18 cellular contexts compared by ENCODE assay signal in genomic region chr13:102039264-102039663, GRCh38.
"Had no signal": no experiment of that assay in that cellular context is flagged by ENCODE, and none has a peak within 500 bp of the region (broad histone marks: within the 10 kb centered on the region; RNA-seq: fewer than 3 reads in every experiment).

No MANE protein-coding gene starts in this region.

- H3K4me1 ChIP-seq: lower lobe of right lung, psoas muscle, sigmoid colon, spleen, upper lobe of right lung had no signal

- H3K36me3 Mint-ChIP-seq: activated naive CD8-positive, alpha-beta T cell treated with anti-CD3 and anti-CD28 coated beads, Interleukin-2, amount 10 ng/mL, durations not matched to agents 7 days and 5 days; brain; immature natural killer cell had no signal

- ATAC-seq: lower lobe of right lung, psoas muscle, upper lobe of right lung had no signal

- DNase-seq: activated CD4-positive, alpha-beta T cell treated with anti-CD3 and anti-CD28 coated beads, Interleukin-2, amount 10 ng/mL, durations not matched to agents 7 days and 5 days; activated CD8-positive, alpha-beta memory T cell treated with anti-CD3 and anti-CD28 coated beads for 24 hours; activated naive CD4-positive, alpha-beta T cell; activated naive CD8-positive, alpha-beta T cell treated with anti-CD3 and anti-CD28 coated beads, Interleukin-2, amount 10 ng/mL, durations not matched to agents 7 days and 5 days; effector memory CD4-positive, alpha-beta T cell; foreskin fibroblast; immature natural killer cell; lower lobe of right lung; psoas muscle; sigmoid colon; spleen; stomach; upper lobe of right lung had no signal

- H3K27me3 Mint-ChIP-seq: activated CD4-positive, alpha-beta T cell treated with anti-CD3 and anti-CD28 coated beads, Interleukin-2, amount 10 ng/mL, durations not matched to agents 7 days and 5 days; activated naive CD8-positive, alpha-beta T cell treated with anti-CD3 and anti-CD28 coated beads, Interleukin-2, amount 10 ng/mL, durations not matched to agents 7 days and 5 days; brain; central memory CD8-positive, alpha-beta T cell had no signal

- H3K9me3 Mint-ChIP-seq: activated naive CD8-positive, alpha-beta T cell treated with anti-CD3 and anti-CD28 coated beads, Interleukin-2, amount 10 ng/mL, durations not matched to agents 7 days and 5 days; activated T-helper 1 cell treated with anti-CD3 and anti-CD28 coated beads, Interleukin-12 subunit alpha, Interleukin-12 subunit beta, Interleukin-2, Interleukin-4 antibody, amounts not matched to agents 30 ng/mL and 10 ng/mL and 1 ng/mL, durations not matched to agents 14 hours and 24 hours and 36 hours had no signal

- H3K9me3 ChIP-seq: lower lobe of right lung, psoas muscle, sigmoid colon, stomach, thoracic aorta, upper lobe of right lung had no signal

- H3K27ac ChIP-seq: lower lobe of right lung, psoas muscle, sigmoid colon, spleen, stomach, thoracic aorta, upper lobe of right lung had no signal

- H3K4me3 Mint-ChIP-seq: activated CD4-positive, alpha-beta T cell treated with anti-CD3 and anti-CD28 coated beads, Interleukin-2, amount 10 ng/mL, durations not matched to agents 7 days and 5 days; activated naive CD8-positive, alpha-beta T cell treated with anti-CD3 and anti-CD28 coated beads, Interleukin-2, amount 10 ng/mL, durations not matched to agents 7 days and 5 days; activated T-helper 1 cell treated with anti-CD3 and anti-CD28 coated beads, Interleukin-12 subunit alpha, Interleukin-12 subunit beta, Interleukin-2, Interleukin-4 antibody, amounts not matched to agents 30 ng/mL and 10 ng/mL and 1 ng/mL, durations not matched to agents 14 hours and 24 hours and 36 hours; brain; central memory CD8-positive, alpha-beta T cell; immature natural killer cell; neural crest cell had no signal

- H3K27ac Mint-ChIP-seq: activated CD4-positive, alpha-beta T cell treated with anti-CD3 and anti-CD28 coated beads, Interleukin-2, amount 10 ng/mL, durations not matched to agents 7 days and 5 days; activated naive CD8-positive, alpha-beta T cell treated with anti-CD3 and anti-CD28 coated beads, Interleukin-2, amount 10 ng/mL, durations not matched to agents 7 days and 5 days; activated T-helper 1 cell treated with anti-CD3 and anti-CD28 coated beads, Interleukin-12 subunit alpha, Interleukin-12 subunit beta, Interleukin-2, Interleukin-4 antibody, amounts not matched to agents 30 ng/mL and 10 ng/mL and 1 ng/mL, durations not matched to agents 14 hours and 24 hours and 36 hours; immature natural killer cell had no signal

- H3K36me3 ChIP-seq: lower lobe of right lung, sigmoid colon, spleen, stomach, thoracic aorta, upper lobe of right lung had no signal

- H3K27me3 ChIP-seq: sigmoid colon, spleen, stomach, upper lobe of right lung had no signal

- H3K4me3 ChIP-seq: lower lobe of right lung, psoas muscle, sigmoid colon, spleen, stomach, thoracic aorta, upper lobe of right lung had no signal

- H3K4me1 Mint-ChIP-seq: activated CD4-positive, alpha-beta T cell treated with anti-CD3 and anti-CD28 coated beads, Interleukin-2, amount 10 ng/mL, durations not matched to agents 7 days and 5 days; activated naive CD8-positive, alpha-beta T cell treated with anti-CD3 and anti-CD28 coated beads, Interleukin-2, amount 10 ng/mL, durations not matched to agents 7 days and 5 days; central memory CD8-positive, alpha-beta T cell; immature natural killer cell had no signal
